In the genomic region with DNA sequence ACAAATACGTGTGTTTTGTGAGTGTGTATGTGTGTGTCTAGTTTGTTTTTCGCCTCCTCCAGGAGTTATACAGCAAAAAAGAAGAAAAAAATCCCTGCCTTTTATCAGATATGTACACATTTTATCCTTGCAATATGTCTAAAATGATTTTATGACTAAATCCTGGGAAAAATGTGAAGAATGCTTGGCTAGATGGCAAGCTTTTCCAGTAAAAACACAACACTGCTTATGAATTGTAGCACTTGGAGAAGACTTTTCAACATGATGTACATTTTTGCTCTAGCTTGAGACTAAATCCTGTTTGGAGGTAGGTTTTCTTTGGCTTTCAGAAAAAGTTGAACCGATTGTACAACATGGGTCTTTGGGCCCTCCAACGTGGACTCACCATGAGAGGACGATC, we compare ENCODE assay signal across 21 cellular contexts.
DNase-seq lines count a peak whose midpoint lies in the region; ATAC-seq and TF ChIP-seq lines count a peak whose summit lies in the region.
"Had no signal": no experiment of that assay in that cellular context is flagged by ENCODE, and none has a peak within 500 bp of the region (broad histone marks: within the 10 kb centered on the region; RNA-seq: fewer than 3 reads in every experiment).

No MANE protein-coding gene starts in this region.

- no peak overlapping the region for H3K18ac ChIP-seq in trophoblast cell (ENCODE audit: low read length)

- H3K9me3 ChIP-seq in AG04450 (ENCODE audit: control insufficient read depth, insufficient read depth, low read length) (no peaks in the 10 kb centered on the region), esophagus muscularis mucosa (no peaks in the 10 kb centered on the region), trophoblast cell (ENCODE audit: insufficient read depth, low read depth, low read length) (no peaks in the 10 kb centered on the region), right atrium auricular region (no peaks in the 10 kb centered on the region), upper lobe of left lung (no peaks in the 10 kb centered on the region)
- H3K9me3 ChIP-seq: MG63 had no signal

- H2BK120ac ChIP-seq in trophoblast cell (ENCODE audit: insufficient read depth, low read length, poor library complexity): no peak overlapping the region

- peaks cover 4 to 47% (median 36%) of the 10 kb centered on the region in 4 donors for H3K4me1 ChIP-seq in esophagus muscularis mucosa
- H3K4me1 ChIP-seq in trophoblast cell (ENCODE audit: control insufficient read depth in 1 of 2, insufficient read depth in 2 of 2, low read length in 2 of 2): peaks cover 12% of the 10 kb centered on the region in 2 experiments
- H3K4me1 ChIP-seq in right atrium auricular region: peaks cover 0 to 15% of the 10 kb centered on the region in 2 donors
- H3K4me1 ChIP-seq in upper lobe of left lung: no peaks in the 10 kb centered on the region

- peak overlapping the region; percentile 63 for H2BK12ac ChIP-seq in trophoblast cell (ENCODE audit: low read length)

- no peak overlapping the region for H3K23ac ChIP-seq in trophoblast cell (ENCODE audit: low read length)

- no peaks in the 10 kb centered on the region for H3K36me3 ChIP-seq in esophagus muscularis mucosa
- H3K36me3 ChIP-seq in trophoblast cell (ENCODE audit: control insufficient read depth in 1 of 2, insufficient read depth in 2 of 2, low read length in 2 of 2): no peaks in the 10 kb centered on the region
- no peaks in the 10 kb centered on the region for H3K36me3 ChIP-seq in right atrium auricular region
- H3K36me3 ChIP-seq in upper lobe of left lung: no peaks in the 10 kb centered on the region
- H3K36me3 ChIP-seq: MG63, WERI-Rb-1 had no signal

- no peak for ATAC-seq in stimulated activated memory B cell treated with anti-CD40 and anti-IgM and Interleukin-4, amounts not matched to agents 10 μg/mL and 1 μg/mL and 100 μg/mL, for 72 hours
- ATAC-seq in T-cell (replicated peaks in 1 of 4) (no peak), upper lobe of left lung (ENCODE audit: low FRiP score in 2 of 2) (no peak)
- ATAC-seq: activated T-cell treated with anti-CD3 and anti-CD28 coated beads, Interleukin-2, amount 50 U/mL, for 72 hours; HepG2; Right ventricle myocardium inferior; sciatic nerve had no signal

- no peaks in the 10 kb centered on the region for H3K79me2 ChIP-seq in trophoblast cell (ENCODE audit: control insufficient read depth, insufficient read depth, low read length, poor library complexity)

- H2BK5ac ChIP-seq in trophoblast cell (ENCODE audit: low read depth, low read length, poor library complexity): peak overlapping the region; percentile 42

- POLR2A ChIA-PET in AG04450 (lab: Yijun Ruan, JAX) (no interaction called here), T-cell (lab: Charles Lee) (no interaction called here)

- H4K8ac ChIP-seq in trophoblast cell (ENCODE audit: low read depth, low read length): no peak overlapping the region

- CTCF ChIA-PET in AG04450 (lab: Charles Lee): interaction anchor here (0.6 kb wide), 1 partner anchor 270 kb away, joined by 3 read pairs; no protein-coding TSS in a partner anchor
- CTCF ChIA-PET in T-cell (lab: Charles Lee): no interaction called here

- no peak overlapping the region for H2AFZ ChIP-seq in trophoblast cell (ENCODE audit: insufficient read depth, low read length, poor library complexity)

- H3K14ac ChIP-seq in trophoblast cell (ENCODE audit: low read length): no peak overlapping the region

- H3K27ac ChIP-seq in AG04450 (ENCODE audit: low read depth, low read length): peak overlapping the region; percentile 58
- H3K27ac ChIP-seq in esophagus muscularis mucosa (replicated peaks in 1 of 4): peak overlapping the region; percentile 53 to 67 (median 56)
- H3K27ac ChIP-seq in trophoblast cell (ENCODE audit: low read depth, low read length): no peak overlapping the region
- H3K27ac ChIP-seq in right atrium auricular region: no peak overlapping the region
- no peak overlapping the region for H3K27ac ChIP-seq in upper lobe of left lung
- H3K27ac ChIP-seq: WERI-Rb-1 had no signal

- no peak overlapping the region for H3K9ac ChIP-seq in trophoblast cell (ENCODE audit: low read length)

- H3K4me3 Mint-ChIP-seq in stimulated activated memory B cell treated with anti-CD40 and anti-IgM and Interleukin-4, amounts not matched to agents 10 μg/mL and 1 μg/mL and 100 μg/mL, for 72 hours: no peak overlapping the region
- no peak overlapping the region for H3K4me3 Mint-ChIP-seq in T-cell
- H3K4me3 Mint-ChIP-seq: activated CD4-positive, alpha-beta memory T cell treated with anti-CD3 and anti-CD28 coated beads for 36 hours; activated naive CD8-positive, alpha-beta T cell; T-helper 1 cell treated with Interleukin-12 subunit alpha and Interleukin-12 subunit beta and Interleukin-4 antibody, amounts not matched to agents 30 μg/mL and 1 μg/mL, for 36 hours had no signal

- H3K27me3 ChIP-seq in AG04450 (ENCODE audit: control insufficient read depth, insufficient read depth, low read length): no peaks in the 10 kb centered on the region
- H3K27me3 ChIP-seq in esophagus muscularis mucosa: no peaks in the 10 kb centered on the region
- no peaks in the 10 kb centered on the region for H3K27me3 ChIP-seq in trophoblast cell (ENCODE audit: insufficient read depth, low read length)
- H3K27me3 ChIP-seq in right atrium auricular region: no peaks in the 10 kb centered on the region
- no peaks in the 10 kb centered on the region for H3K27me3 ChIP-seq in upper lobe of left lung
- H3K27me3 ChIP-seq: MG63 had no signal

- H2AK5ac ChIP-seq in trophoblast cell (ENCODE audit: low read length): no peak overlapping the region

- 78% methylated on average over 5 of the region's 5 CpGs for WGBS in esophagus muscularis mucosa
- WGBS in trophoblast cell (ENCODE audit: extremely low coverage, insufficient coverage, insufficient read length): no CpG with 5 or more reads among the region's 5 CpGs
- WGBS in upper lobe of left lung, 2 donors: 82 to 99% methylated on average over 5 of the region's 5 CpGs

- no peak overlapping the region for H3K27ac Mint-ChIP-seq in stimulated activated memory B cell treated with anti-CD40 and anti-IgM and Interleukin-4, amounts not matched to agents 10 μg/mL and 1 μg/mL and 100 μg/mL, for 72 hours
- no peak overlapping the region for H3K27ac Mint-ChIP-seq in T-cell
- H3K27ac Mint-ChIP-seq: activated CD4-positive, alpha-beta memory T cell treated with anti-CD3 and anti-CD28 coated beads for 36 hours; activated naive CD8-positive, alpha-beta T cell; T-helper 1 cell treated with Interleukin-12 subunit alpha and Interleukin-12 subunit beta and Interleukin-4 antibody, amounts not matched to agents 30 μg/mL and 1 μg/mL, for 36 hours had no signal

- peaks cover 15% of the 10 kb centered on the region for H3K79me1 ChIP-seq in trophoblast cell (ENCODE audit: low read length)

- H4K12ac ChIP-seq in trophoblast cell (ENCODE audit: low read depth, low read length): no peak overlapping the region

- DNase-seq in AG04450 (ENCODE audit: low read depth, low spot score): peak; percentile 21
- peak; percentile 13 for DNase-seq in M059J (ENCODE audit: low read depth)
- DNase-seq in esophagus muscularis mucosa (ENCODE audit: extremely low spot score): no peak
- DNase-seq in trophoblast cell: peak in 1 of 2 donors; percentile 76
- no peak for DNase-seq in right atrium auricular region (ENCODE audit: low spot score)
- no peak for DNase-seq in T-cell
- DNase-seq in upper lobe of left lung: no peak
- DNase-seq: activated CD4-positive, alpha-beta memory T cell treated with anti-CD3 and anti-CD28 coated beads for 36 hours; activated T-cell treated with anti-CD3 and anti-CD28 coated beads, Interleukin-2, amount 50 U/mL, for 72 hours; DND-41; MG63; NCI-H1694 treated with DMSO at 0.1 percent for 48 hours; NCI-H446 treated with DMSO at 0.1 percent for 48 hours; stimulated activated CD4-positive, alpha-beta T cell treated with anti-CD3 and anti-CD28 coated beads, Interleukin-2, amount 100 ng/mL, for 48 hours; WERI-Rb-1 had no signal

- intact Hi-C loops in esophagus muscularis mucosa (cut with DNase I): no loop called here

- H3K4me3 ChIP-seq in AG04450 (ENCODE audit: low read depth, low read length): no peak overlapping the region
- no peak overlapping the region for H3K4me3 ChIP-seq in esophagus muscularis mucosa
- H3K4me3 ChIP-seq in trophoblast cell (ENCODE audit: low read depth, low read length): no peak overlapping the region
- no peak overlapping the region for H3K4me3 ChIP-seq in right atrium auricular region
- H3K4me3 ChIP-seq in upper lobe of left lung: no peak overlapping the region
- H3K4me3 ChIP-seq: MG63 had no signal

- H4K91ac ChIP-seq in trophoblast cell (ENCODE audit: low read depth, low read length): no peak overlapping the region

- H3K4me2 ChIP-seq in trophoblast cell (ENCODE audit: low read length): no peak overlapping the region

- no peaks in the 10 kb centered on the region for H3K27me3 Mint-ChIP-seq in stimulated activated memory B cell treated with anti-CD40 and anti-IgM and Interleukin-4, amounts not matched to agents 10 μg/mL and 1 μg/mL and 100 μg/mL, for 72 hours
- H3K27me3 Mint-ChIP-seq in T-cell: no peaks in the 10 kb centered on the region
- H3K27me3 Mint-ChIP-seq: activated CD4-positive, alpha-beta memory T cell treated with anti-CD3 and anti-CD28 coated beads for 36 hours; activated naive CD8-positive, alpha-beta T cell had no signal

- H3K4ac ChIP-seq in trophoblast cell (ENCODE audit: low read depth, low read length): no peak overlapping the region

- no peak for TF ChIP-seq EP300 in esophagus muscularis mucosa (IDR thresholded peaks at IDR 0.05)
- no peak for TF ChIP-seq EP300 in upper lobe of left lung (IDR thresholded peaks at IDR 0.05)

- peaks cover 2% of the 10 kb centered on the region for H3K9me3 Mint-ChIP-seq in stimulated activated memory B cell treated with anti-CD40 and anti-IgM and Interleukin-4, amounts not matched to agents 10 μg/mL and 1 μg/mL and 100 μg/mL, for 72 hours
- H3K9me3 Mint-ChIP-seq in T-cell: no peaks in the 10 kb centered on the region
- H3K9me3 Mint-ChIP-seq: activated CD4-positive, alpha-beta memory T cell treated with anti-CD3 and anti-CD28 coated beads for 36 hours; activated T-cell treated with anti-CD3 and anti-CD28 coated beads, Interleukin-2, amount 50 U/mL, for 72 hours; T-helper 1 cell treated with Interleukin-12 subunit alpha and Interleukin-12 subunit beta and Interleukin-4 antibody, amounts not matched to agents 30 μg/mL and 1 μg/mL, for 36 hours had no signal

- peaks cover 3% of the 10 kb centered on the region for H3K4me1 Mint-ChIP-seq in stimulated activated memory B cell treated with anti-CD40 and anti-IgM and Interleukin-4, amounts not matched to agents 10 μg/mL and 1 μg/mL and 100 μg/mL, for 72 hours
- peaks cover 0 to 4% (median under 1%) of the 10 kb centered on the region in 3 donors for H3K4me1 Mint-ChIP-seq in T-cell

- H3K36me3 Mint-ChIP-seq in stimulated activated memory B cell treated with anti-CD40 and anti-IgM and Interleukin-4, amounts not matched to agents 10 μg/mL and 1 μg/mL and 100 μg/mL, for 72 hours: peaks cover 56% of the 10 kb centered on the region
- H3K36me3 Mint-ChIP-seq in T-cell: peaks cover 28% of the 10 kb centered on the region

- TF ChIP-seq POLR2A in esophagus muscularis mucosa (IDR thresholded peaks at IDR 0.05; ENCODE audit: low read depth) (no peak), upper lobe of left lung (IDR thresholded peaks at IDR 0.05) (no peak)

- TF ChIP-seq CTCF in AG04450 (IDR thresholded peaks at IDR 0.05; ENCODE audit: low read depth, low read length): no peak
- TF ChIP-seq CTCF in esophagus muscularis mucosa (IDR thresholded peaks at IDR 0.05): no peak
- TF ChIP-seq CTCF in right atrium auricular region (IDR thresholded peaks at IDR 0.05): no peak
- no peak for TF ChIP-seq CTCF in upper lobe of left lung (IDR thresholded peaks at IDR 0.05)

Comparison
In these comparisons a context has a peak if more than half of its experiments do, and no peak if none do; other contexts are left out.
1. DNase-seq: peak in AG04450 (single experiment) and M059J (single experiment); none in esophagus muscularis mucosa (single experiment), right atrium auricular region (single experiment), T-cell (0 of 34) and upper lobe of left lung (0 of 2).
2. H3K27ac ChIP-seq: peak in AG04450 (single experiment) and esophagus muscularis mucosa (4 of 4); none in trophoblast cell (single experiment), right atrium auricular region (0 of 2) and upper lobe of left lung (0 of 4).